8 cellular contexts compared by ENCODE assay signal in genomic region chrX:3712870-3713224, GRCh38. TPM values are rescaled to one million over a fixed set of nuclear protein-coding genes. Genes with fewer than 3 reads are reported as not detected.
DNase-seq lines count a peak whose midpoint lies in the region; ATAC-seq and TF ChIP-seq lines count a peak whose summit lies in the region.

No MANE protein-coding gene starts in this region.

- H3K27me3 ChIP-seq in AG04450 (ENCODE audit: control insufficient read depth, insufficient read depth, low read length) (no peaks in the 10 kb centered on the region), suprapubic skin (no peaks in the 10 kb centered on the region)

- CTCF ChIA-PET in AG04450 (lab: Charles Lee), result no interaction called here

- no peaks in the 10 kb centered on the region for H3K36me3 ChIP-seq in suprapubic skin

- TF ChIP-seq POLR2A in suprapubic skin (IDR thresholded peaks at IDR 0.05), result no peak

- H3K27ac Mint-ChIP-seq in activated naive CD8-positive, alpha-beta T cell treated with anti-CD3 and anti-CD28 coated beads, Interleukin-2, amount 10 ng/mL, durations not matched to agents 7 days and 5 days, result no peak overlapping the region

- peaks cover 13% of the 10 kb centered on the region for H3K4me1 ChIP-seq in suprapubic skin

- peaks cover 15% of the 10 kb centered on the region for H3K36me3 Mint-ChIP-seq in activated naive CD8-positive, alpha-beta T cell treated with anti-CD3 and anti-CD28 coated beads, Interleukin-2, amount 10 ng/mL, durations not matched to agents 7 days and 5 days

- H3K9me3 Mint-ChIP-seq in activated naive CD8-positive, alpha-beta T cell treated with anti-CD3 and anti-CD28 coated beads, Interleukin-2, amount 10 ng/mL, durations not matched to agents 7 days and 5 days, result no peaks in the 10 kb centered on the region

- no peak for TF ChIP-seq EP300 in suprapubic skin (IDR thresholded peaks at IDR 0.05)

- H3K9me3 ChIP-seq in AG04450 (ENCODE audit: control insufficient read depth, insufficient read depth, low read length), result no peaks in the 10 kb centered on the region
- H3K9me3 ChIP-seq in suprapubic skin, result no peaks in the 10 kb centered on the region

- no peak for DNase-seq in AG04450 (ENCODE audit: low read depth, low spot score)
- DNase-seq in GM19238 (ENCODE audit: insufficient read length, low spot score), result peak; percentile 25
- DNase-seq in activated naive CD8-positive, alpha-beta T cell treated with anti-CD3 and anti-CD28 coated beads, Interleukin-2, amount 10 ng/mL, durations not matched to agents 7 days and 5 days, result no peak
- DNase-seq in left colon, result peak in 1 of 2 donors; percentile 66
- peak; percentile 68 to 70 for DNase-seq in suprapubic skin (ENCODE audit: low spot score in 2 of 2)
- no peak for DNase-seq in SIG-M5 treated with dmso at 0.1 percent for 504 hours (lab: John Stamatoyannopoulos, UW; ENCODE audit: unreplicated experiment)
- DNase-seq in NCI-H1417 (lab: John Stamatoyannopoulos, UW), result no peak

- H3K4me3 ChIP-seq in AG04450 (ENCODE audit: low read depth, low read length), result peak overlapping the region; percentile 67
- peak overlapping the region; percentile 78 for H3K4me3 ChIP-seq in suprapubic skin

- no peak for TF ChIP-seq CTCF in AG04450 (IDR thresholded peaks at IDR 0.05; ENCODE audit: low read depth, low read length)
- no peak for TF ChIP-seq CTCF in suprapubic skin (IDR thresholded peaks at IDR 0.05)

- H3K27ac ChIP-seq in AG04450 (ENCODE audit: low read depth, low read length) (no peak overlapping the region), suprapubic skin (peak overlapping the region; percentile 87)

- no peaks in the 10 kb centered on the region for H3K27me3 Mint-ChIP-seq in activated naive CD8-positive, alpha-beta T cell treated with anti-CD3 and anti-CD28 coated beads, Interleukin-2, amount 10 ng/mL, durations not matched to agents 7 days and 5 days

- WGBS in suprapubic skin, result no CpG with 5 or more reads among the region's 38 CpGs

- peaks cover 12% of the 10 kb centered on the region for H3K4me1 Mint-ChIP-seq in activated naive CD8-positive, alpha-beta T cell treated with anti-CD3 and anti-CD28 coated beads, Interleukin-2, amount 10 ng/mL, durations not matched to agents 7 days and 5 days

- intact Hi-C loops in left colon (cut with DNase I, micrococcal nuclease), result no loop called here

- ATAC-seq in HG03342 (IDR thresholded peaks at IDR 0.05; ENCODE audit: unreplicated experiment) (peak; percentile 19), left colon (peak; percentile 64)
- ATAC-seq in activated naive CD8-positive, alpha-beta T cell treated with anti-CD3 and anti-CD28 coated beads, Interleukin-2, amount 10 ng/mL, durations not matched to agents 7 days and 5 days (ENCODE audit: low read depth), result peak; percentile 5

- POLR2A ChIA-PET in AG04450 (lab: Yijun Ruan, JAX), result no interaction called here
- POLR2A ChIA-PET in activated naive CD8-positive, alpha-beta T cell treated with anti-CD3 and anti-CD28 coated beads, Interleukin-2, amount 10 ng/mL, durations not matched to agents 7 days and 5 days (lab: Charles Lee), result interaction anchor here (1.3 to 2.1 kb wide), 3 partner anchors 13 to 99 kb away, joined by 4 to 7 read pairs (median 6); no protein-coding TSS in a partner anchor

- peak overlapping the region; percentile 98 for H3K4me3 Mint-ChIP-seq in activated naive CD8-positive, alpha-beta T cell treated with anti-CD3 and anti-CD28 coated beads, Interleukin-2, amount 10 ng/mL, durations not matched to agents 7 days and 5 days

RNA-seq across cellular contexts. Expression of gene PRKX, which starts 0.6 kb away (rescaled TPM):
- 13.7 and 14.6 TPM in 2 replicates for polyA plus RNA-seq in AG04450 (2011; rRNA removed)
- polyA minus RNA-seq in AG04450 (2011; rRNA and poly(A)+ RNA removed), result 12.6 and 14.0 TPM in 2 replicates
- total RNA-seq in activated naive CD8-positive, alpha-beta T cell treated with anti-CD3 and anti-CD28 coated beads, Interleukin-2, amount 10 ng/mL, durations not matched to agents 7 days and 5 days, result 10 to 100 TPM; 87.6 to 92.3 TPM
- 10 to 100 TPM; 26.8 to 29.3 TPM for total RNA-seq in left colon
- 10 to 100 TPM; 27.8 to 43.7 (median 41.2) TPM for total RNA-seq in suprapubic skin

Comparison
In these comparisons a context has a peak if more than half of its experiments do, and no peak if none do; other contexts are left out.
1. DNase-seq: peak in GM19238 (single experiment) and suprapubic skin (2 of 2); none in AG04450 (single experiment), activated naive CD8-positive, alpha-beta T cell treated with anti-CD3 and anti-CD28 coated beads, Interleukin-2, amount 10 ng/mL, durations not matched to agents 7 days and 5 days (single experiment), SIG-M5 treated with dmso at 0.1 percent for 504 hours (single experiment) and NCI-H1417 (0 of 3).
2. ATAC-seq: peak in every context shown above with its lines; median percentile 64 in left colon; 19 in HG03342; 5 in activated naive CD8-positive, alpha-beta T cell treated with anti-CD3 and anti-CD28 coated beads, Interleukin-2, amount 10 ng/mL, durations not matched to agents 7 days and 5 days.